ENCODE assay signal across 22 cellular contexts in the genomic region with DNA sequence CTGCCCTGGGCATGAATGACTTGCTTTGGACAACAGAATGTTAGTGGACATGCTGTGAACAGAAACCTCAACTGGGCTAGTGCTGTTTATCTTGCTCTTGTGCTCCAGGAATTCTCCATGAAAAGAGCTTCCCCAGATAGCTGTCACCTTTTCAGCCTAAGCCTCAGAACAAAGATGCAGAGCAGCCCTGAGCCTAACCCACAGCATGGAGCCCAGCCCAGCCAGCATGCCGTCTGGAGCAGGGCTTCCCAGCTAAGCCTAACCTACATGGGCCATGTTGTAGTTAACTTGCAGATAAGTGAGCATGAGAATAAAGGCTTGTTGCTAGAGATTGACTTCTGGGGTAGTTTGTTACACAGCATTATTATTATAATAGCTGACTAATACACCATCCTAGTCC.
"Had no signal": no experiment of that assay in that cellular context is flagged by ENCODE, and none has a peak within 500 bp of the region (broad histone marks: within the 10 kb centered on the region; RNA-seq: fewer than 3 reads in every experiment).

No MANE protein-coding gene starts in this region.

- H3K4me1 Mint-ChIP-seq: central memory CD8-positive, alpha-beta T cell; naive thymus-derived CD4-positive, alpha-beta T cell; stimulated activated effector memory CD8-positive, alpha-beta T cell treated with anti-CD3 and anti-CD28 coated beads, Interleukin-12 subunit alpha, Interleukin-12 subunit beta, amount 100 ng/mL, for 72 hours had no signal

- H3K36me3 Mint-ChIP-seq: naive thymus-derived CD4-positive, alpha-beta T cell; stimulated activated effector memory CD8-positive, alpha-beta T cell treated with anti-CD3 and anti-CD28 coated beads, Interleukin-12 subunit alpha, Interleukin-12 subunit beta, amount 100 ng/mL, for 72 hours; type B pancreatic cell had no signal

- H3K4me1 ChIP-seq: pancreas, right lobe of liver, testis, tibial artery had no signal

- H3K4me2 ChIP-seq: smooth muscle cell had no signal

- H3K27ac ChIP-seq: coronary artery, pancreas, right lobe of liver, testis, tibial artery had no signal

- H3K9me3 ChIP-seq: pancreas, right lobe of liver, testis, tibial artery had no signal

- H3K4me3 ChIP-seq: coronary artery, pancreas, right lobe of liver, smooth muscle cell, testis, tibial artery had no signal

- H3K4me3 Mint-ChIP-seq: central memory CD8-positive, alpha-beta T cell; naive thymus-derived CD4-positive, alpha-beta T cell; stimulated activated effector memory CD8-positive, alpha-beta T cell treated with anti-CD3 and anti-CD28 coated beads, Interleukin-12 subunit alpha, Interleukin-12 subunit beta, amount 100 ng/mL, for 72 hours; type B pancreatic cell had no signal

- ATAC-seq: left lobe of liver; naive thymus-derived CD4-positive, alpha-beta T cell; pancreas; stimulated activated effector memory CD8-positive, alpha-beta T cell treated with anti-CD3 and anti-CD28 coated beads, Interleukin-12 subunit alpha, Interleukin-12 subunit beta, amount 100 ng/mL, for 72 hours had no signal

- H3K27me3 ChIP-seq: pancreas, right lobe of liver, testis, tibial artery had no signal

- H3K36me3 ChIP-seq: pancreas, right lobe of liver, tibial artery had no signal

- H3K9me3 Mint-ChIP-seq: central memory CD8-positive, alpha-beta T cell; stimulated activated effector memory CD8-positive, alpha-beta T cell treated with anti-CD3 and anti-CD28 coated beads, Interleukin-12 subunit alpha, Interleukin-12 subunit beta, amount 100 ng/mL, for 72 hours; type B pancreatic cell had no signal

- DNase-seq: dermis blood vessel endothelial cell; effector memory CD4-positive, alpha-beta T cell; erythroblast; mesenchymal stem cell; midbrain; naive thymus-derived CD4-positive, alpha-beta T cell; occipital lobe; pancreas; retina; stimulated activated CD4-positive, alpha-beta T cell treated with anti-CD3 and anti-CD28 coated beads, Interleukin-2, amount 100 ng/mL, for 24 hours; stimulated activated CD4-positive, alpha-beta T cell treated with anti-CD3 and anti-CD28 coated beads, Interleukin-4, amount 100 ng/mL, for 24 hours; stimulated activated naive CD4-positive, alpha-beta T cell treated with Interleukin-2 at 50 U/mL for 16 hours; substantia nigra; testis had no signal

- H3K27ac Mint-ChIP-seq: naive thymus-derived CD4-positive, alpha-beta T cell; stimulated activated effector memory CD8-positive, alpha-beta T cell treated with anti-CD3 and anti-CD28 coated beads, Interleukin-12 subunit alpha, Interleukin-12 subunit beta, amount 100 ng/mL, for 72 hours; type B pancreatic cell had no signal
